Comparison of ENCODE assay signal across 19 cellular contexts in the genomic region with DNA sequence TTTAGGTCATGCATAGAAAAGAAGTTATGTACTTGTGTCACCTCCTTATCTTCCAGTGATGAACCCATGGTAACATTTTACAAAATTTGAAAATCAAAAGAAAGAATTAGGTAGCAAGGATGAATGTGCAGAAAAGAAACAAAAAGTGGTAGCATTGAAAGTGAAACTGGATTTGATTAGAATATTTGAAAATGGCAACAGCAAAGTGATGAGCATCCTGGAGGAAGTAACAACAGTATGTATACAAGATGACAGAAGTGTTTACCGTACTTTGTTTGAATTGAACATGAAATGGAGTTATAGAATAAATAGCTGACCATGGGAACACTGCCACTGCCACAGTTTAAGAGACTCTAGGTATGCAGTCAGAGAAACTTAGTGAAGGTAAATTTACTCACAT.
A peak's percentile ranks its signal among the peaks of the same experiment; 100 is the strongest.
DNase-seq lines count a peak whose midpoint lies in the region; ATAC-seq and TF ChIP-seq lines count a peak whose summit lies in the region.
"Had no signal": no experiment of that assay in that cellular context is flagged by ENCODE, and none has a peak within 500 bp of the region (broad histone marks: within the 10 kb centered on the region; RNA-seq: fewer than 3 reads in every experiment).

No MANE protein-coding gene starts in this region.

- H3K9ac ChIP-seq in Karpas-422 (ENCODE audit: low read length): no peak overlapping the region
- H3K9ac ChIP-seq in mesendoderm (ENCODE audit: low read length): no peak overlapping the region

- H3K4me2 ChIP-seq in Karpas-422 (ENCODE audit: low read depth, low read length, poor library complexity, severe bottlenecking) (peak overlapping the region; percentile 34), OCI-LY7 (ENCODE audit: low read length) (peak overlapping the region; percentile 39), mesendoderm (ENCODE audit: low read length) (no peak overlapping the region)
- H3K4me2 ChIP-seq: A549 had no signal

- H3K4me1 ChIP-seq in Karpas-422 (ENCODE audit: low read length) (peaks cover 6% of the 10 kb centered on the region), OCI-LY7 (ENCODE audit: insufficient read depth, low read length, poor library complexity, severe bottlenecking) (no peaks in the 10 kb centered on the region), mesendoderm (ENCODE audit: control insufficient read depth, low read depth, low read length) (no peaks in the 10 kb centered on the region)
- H3K4me1 ChIP-seq: A549, HAP-1 had no signal

- H3K36me3 ChIP-seq in Karpas-422 (ENCODE audit: insufficient read depth, low read length) (no peaks in the 10 kb centered on the region), OCI-LY7 (ENCODE audit: insufficient read depth, low read length) (no peaks in the 10 kb centered on the region), mesendoderm (ENCODE audit: control insufficient read depth, insufficient read depth, low read length) (no peaks in the 10 kb centered on the region)
- H3K36me3 ChIP-seq: HAP-1 had no signal

- H2AFZ ChIP-seq in Karpas-422 (ENCODE audit: low read length): peak overlapping the region; percentile 57
- H2AFZ ChIP-seq in OCI-LY7 (ENCODE audit: low read length): peak overlapping the region; percentile 26

- no peak overlapping the region for H2BK120ac ChIP-seq in mesendoderm (ENCODE audit: low read depth, low read length)

- POLR2A ChIA-PET in OCI-LY7 (lab: Charles Lee): no interaction called here

- H3K27ac ChIP-seq in Karpas-422 (ENCODE audit: low read length) (no peak overlapping the region), OCI-LY7 (ENCODE audit: low read depth, low read length, poor library complexity, severe bottlenecking) (no peak overlapping the region), mesendoderm (ENCODE audit: low read depth, low read length) (no peak overlapping the region)
- H3K27ac ChIP-seq: A549 had no signal

- ATAC-seq in GM21619 (IDR thresholded peaks at IDR 0.05; ENCODE audit: unreplicated experiment): no peak
- ATAC-seq: A549 had no signal

- CTCF ChIA-PET in OCI-LY7 (lab: Charles Lee; ENCODE audit: unreplicated experiment): no interaction called here

- no peaks in the 10 kb centered on the region for H4K20me1 ChIP-seq in Karpas-422 (ENCODE audit: insufficient read depth, low read depth, low read length)
- no peaks in the 10 kb centered on the region for H4K20me1 ChIP-seq in OCI-LY7 (ENCODE audit: insufficient read depth, low read length)

- H3K27me3 ChIP-seq in Karpas-422 (ENCODE audit: low read length) (no peaks in the 10 kb centered on the region), mesendoderm (ENCODE audit: insufficient read depth, low read length, poor library complexity) (no peaks in the 10 kb centered on the region)

- H3K23ac ChIP-seq in mesendoderm (ENCODE audit: low read length): no peak overlapping the region

- H3K56ac ChIP-seq in mesendoderm (ENCODE audit: low read length): no peak overlapping the region

- no peak overlapping the region for H3K4ac ChIP-seq in mesendoderm (ENCODE audit: low read depth, low read length)

- H3K79me2 ChIP-seq in Karpas-422 (ENCODE audit: low read length): no peaks in the 10 kb centered on the region
- H3K79me2 ChIP-seq in OCI-LY7 (ENCODE audit: insufficient read depth, low read depth, low read length): no peaks in the 10 kb centered on the region
- no peaks in the 10 kb centered on the region for H3K79me2 ChIP-seq in mesendoderm (ENCODE audit: control insufficient read depth, insufficient read depth, low read length)

- H3K4me3 ChIP-seq in Karpas-422 (ENCODE audit: low read length): no peak overlapping the region
- no peak overlapping the region for H3K4me3 ChIP-seq in OCI-LY7 (ENCODE audit: low read depth, low read length, poor library complexity, severe bottlenecking)
- no peak overlapping the region for H3K4me3 ChIP-seq in mesendoderm (ENCODE audit: low read length)
- H3K4me3 ChIP-seq: A549, HAP-1 had no signal

- no TSS peak for BruUV-seq in OCI-LY7 (replicated peaks; lab: Mats Ljungman, UMichigan)

- no peak for TF ChIP-seq CTCF in OCI-LY7 (conservative IDR thresholded peaks at IDR 0.05; ENCODE audit: low read length)

- no peaks in the 10 kb centered on the region for H3K9me2 ChIP-seq in Karpas-422 (replicated peaks; ENCODE audit: insufficient read depth, low read length)
- H3K9me2 ChIP-seq in OCI-LY7 (ENCODE audit: insufficient read depth, low read length): no peaks in the 10 kb centered on the region

- no peaks in the 10 kb centered on the region for H3K9me3 ChIP-seq in Karpas-422 (ENCODE audit: low read length)
- H3K9me3 ChIP-seq in OCI-LY7 (ENCODE audit: low read length): no peaks in the 10 kb centered on the region
- H3K9me3 ChIP-seq: A549, HAP-1 had no signal

- DNase-seq in Karpas-422 (no peak), NAMALWA (ENCODE audit: low spot score) (peak; percentile 14), OCI-LY7 (ENCODE audit: low spot score) (no peak), mesendoderm (no peak), SKM-1 treated with dmso at 0.1 percent for 144 hours (lab: John Stamatoyannopoulos, UW; ENCODE audit: unreplicated experiment) (no peak)
- DNase-seq: 8988T; ACHN; C1 segment of cervical spinal cord; Calu3; CD4-positive, alpha-beta memory T cell; COR-L47; DMS53; DMS79 treated with DMSO at 0.1 percent for 48 hours; GF-D8; GOT3; HFFc6 had no signal

- H3K79me1 ChIP-seq in mesendoderm (ENCODE audit: low read length): no peaks in the 10 kb centered on the region

- no peak overlapping the region for H2BK15ac ChIP-seq in mesendoderm (replicated peaks; ENCODE audit: low read depth)

- intact Hi-C loops in OCI-LY7 (cut with micrococcal nuclease; ENCODE audit: unreplicated experiment): no loop called here

- H3K18ac ChIP-seq in mesendoderm (ENCODE audit: low read length): no peak overlapping the region

- WGBS in mesendoderm (ENCODE audit: extremely low coverage, insufficient coverage, low lambda C conversion rate): no CpG with 5 or more reads among the region's 1 CpG

- H4K8ac ChIP-seq in mesendoderm (ENCODE audit: low read depth, low read length): no peak overlapping the region

- no peak overlapping the region for H4K5ac ChIP-seq in mesendoderm (ENCODE audit: low read length)

- H2BK5ac ChIP-seq in mesendoderm (ENCODE audit: low read length): no peak overlapping the region

- no peak overlapping the region for H2AK5ac ChIP-seq in mesendoderm (ENCODE audit: low read length)
